25 cellular contexts compared by ENCODE assay signal in genomic region chr9:80030801-80031200, GRCh38.
DNase-seq lines count a peak whose midpoint lies in the region; TF ChIP-seq lines count a peak whose summit lies in the region.
"Had no signal": no experiment of that assay in that cellular context is flagged by ENCODE, and none has a peak within 500 bp of the region (broad histone marks: within the 10 kb centered on the region; RNA-seq: fewer than 3 reads in every experiment).

No MANE protein-coding gene starts in this region.

- peak overlapping the region; percentile 46 for H3K27ac ChIP-seq in SJSA1
- H3K27ac ChIP-seq: HL-60, KMS-11, PC-9, SJCRH30 had no signal

- CTCF ChIA-PET in AG04449 (lab: Yijun Ruan, JAX), result no interaction called here

- no peak overlapping the region for H3K4me3 Mint-ChIP-seq in chondrocyte (ENCODE audit: unreplicated experiment)
- H3K4me3 Mint-ChIP-seq: CD4-positive, CD25-positive, alpha-beta regulatory T cell; GM23338; IgD-negative memory B cell had no signal

- TF ChIP-seq CTCF in AG04449 (IDR thresholded peaks at IDR 0.05; ENCODE audit: insufficient read depth, low read length, missing control alignments) (no peak), chondrocyte (IDR thresholded peaks at IDR 0.05) (no peak)

- H3K36me3 Mint-ChIP-seq in chondrocyte (ENCODE audit: low read depth), result peaks cover 3% of the 10 kb centered on the region
- H3K36me3 Mint-ChIP-seq: CD4-positive, CD25-positive, alpha-beta regulatory T cell had no signal

- H3K9me3 ChIP-seq in SJSA1 (replicated peaks), result no peaks in the 10 kb centered on the region
- H3K9me3 ChIP-seq: SJCRH30 had no signal

- H3K27ac Mint-ChIP-seq in chondrocyte (ENCODE audit: unreplicated experiment), result peak overlapping the region; percentile 49
- H3K27ac Mint-ChIP-seq: CD4-positive, CD25-positive, alpha-beta regulatory T cell; GM23338; IgD-negative memory B cell had no signal

- H3K36me3 ChIP-seq in SJSA1, result no peaks in the 10 kb centered on the region
- H3K36me3 ChIP-seq: SJCRH30 had no signal

- H3K4me1 Mint-ChIP-seq in chondrocyte (ENCODE audit: low read depth), result peaks cover 55% of the 10 kb centered on the region
- H3K4me1 Mint-ChIP-seq: CD4-positive, CD25-positive, alpha-beta regulatory T cell had no signal

- H3K27me3 ChIP-seq in SJSA1 (replicated peaks), result no peaks in the 10 kb centered on the region; the same call in 1 of the 2 replicates
- H3K27me3 ChIP-seq: SJCRH30 had no signal

- peak; percentile 34 for DNase-seq in AG04449 (ENCODE audit: low read depth, low spot score)
- DNase-seq in SJSA1 (ENCODE audit: low read depth in 1 of 2, low spot score in 2 of 2), result peak in 1 of 2 experiments; percentile 82
- no peak for DNase-seq in chondrocyte (ENCODE audit: low spot score)
- peak; percentile 64 for DNase-seq in kidney glomerular epithelial cell (lab: John Stamatoyannopoulos, UW)
- DNase-seq in NK-92 treated with Interleukin-12 subunit alpha and Interleukin-12 subunit beta, amount 100 ng/mL, for 24 hours (lab: John Stamatoyannopoulos, UW), result no peak
- DNase-seq in CD1c-positive myeloid dendritic cell (ENCODE audit: extremely low spot score), result no peak
- DNase-seq in NCI-H446 treated with DMSO at 0.1 percent for 48 hours (lab: John Stamatoyannopoulos, UW), result no peak
- no peak for DNase-seq in NCI-H2107 (lab: John Stamatoyannopoulos, UW)
- DNase-seq: 8988T; ACHN; CD4-positive, CD25-positive, alpha-beta regulatory T cell; DMS153; HCEC 1CT; NCI-H1092; NCI-H1436; NCI-H187; NCI-H2081 treated with DMSO at 0.1 percent for 48 hours; NCI-H524 treated with DMSO at 0.1 percent for 48 hours; NCI-H82; PC-9 had no signal

- POLR2A ChIA-PET in AG04449 (lab: Yijun Ruan, JAX), result interaction anchor here (1.0 kb wide), 1 partner anchor 31 kb away, joined by 3 read pairs; no protein-coding TSS in a partner anchor

- peaks cover 15% of the 10 kb centered on the region for H3K9me3 Mint-ChIP-seq in chondrocyte (ENCODE audit: low read depth)

- H3K4me3 ChIP-seq in AG04449 (ENCODE audit: low read depth, low read length) (no peak overlapping the region), SJSA1 (no peak overlapping the region)
- H3K4me3 ChIP-seq: GM23338, PC-9, SJCRH30 had no signal

- H3K4me1 ChIP-seq in SJSA1 (replicated peaks), result peaks cover 35% of the 10 kb centered on the region
- H3K4me1 ChIP-seq: SJCRH30 had no signal

- H3K27me3 Mint-ChIP-seq in chondrocyte (ENCODE audit: low read depth), result no peaks in the 10 kb centered on the region
- H3K27me3 Mint-ChIP-seq: IgD-negative memory B cell had no signal

Comparison
In these comparisons a context has a peak if more than half of its experiments do, and no peak if none do; other contexts are left out.
1. DNase-seq: peak in AG04449 (single experiment) and kidney glomerular epithelial cell (single experiment); none in chondrocyte (single experiment), NK-92 treated with Interleukin-12 subunit alpha and Interleukin-12 subunit beta, amount 100 ng/mL, for 24 hours (single experiment), CD1c-positive myeloid dendritic cell (single experiment), NCI-H446 treated with DMSO at 0.1 percent for 48 hours (single experiment) and NCI-H2107 (single experiment).